8 cellular contexts compared by ENCODE assay signal in genomic region chr1:7470904-7471638, GRCh38.
A peak's percentile ranks its signal among the peaks of the same experiment; 100 is the strongest.
DNase-seq lines count a peak whose midpoint lies in the region; ATAC-seq lines count a peak whose summit lies in the region.

No MANE protein-coding gene starts in this region.

- no peak for ATAC-seq in HG03442 (IDR thresholded peaks at IDR 0.05; ENCODE audit: unreplicated experiment)

- peak; percentile 84 for DNase-seq in COLO829 (ENCODE audit: low spot score)
- DNase-seq in NCI-H446 treated with DMSO at 0.1 percent for 48 hours (lab: John Stamatoyannopoulos, UW) = peak; percentile 76
- peak; percentile 92 for DNase-seq in epithelial cell of prostate (ENCODE audit: low read depth, low spot score)
- DNase-seq in non-pigmented ciliary epithelial cell (ENCODE audit: low read depth) = peak; percentile 98
- DNase-seq in activated CD4-positive, CD25-positive, alpha-beta regulatory T cell (lab: John Stamatoyannopoulos, UW) = no peak
- no peak for DNase-seq in NCI-H1694 treated with DMSO at 0.1 percent for 48 hours (lab: John Stamatoyannopoulos, UW)
- DNase-seq in SIG-M5 treated with dmso at 0.1 percent for 504 hours (lab: John Stamatoyannopoulos, UW; ENCODE audit: unreplicated experiment) = no peak

- H3K27ac ChIP-seq in epithelial cell of prostate = peak overlapping the region; percentile 15

Comparison
In these comparisons a context has a peak if more than half of its experiments do, and no peak if none do; other contexts are left out.
1. DNase-seq: peak in COLO829 (single experiment), NCI-H446 treated with DMSO at 0.1 percent for 48 hours (single experiment), epithelial cell of prostate (single experiment) and non-pigmented ciliary epithelial cell (single experiment); none in activated CD4-positive, CD25-positive, alpha-beta regulatory T cell (0 of 4), NCI-H1694 treated with DMSO at 0.1 percent for 48 hours (single experiment) and SIG-M5 treated with dmso at 0.1 percent for 504 hours (single experiment).